In genomic region chr17:82007495-82008257, GRCh38 we compare ENCODE assay signal across 1 cellular context.
TF ChIP-seq lines count a peak whose summit lies in the region.

No MANE protein-coding gene starts in this region.

TF ChIP-seq in H1, 55 proteins besides CTCF, POLR2A, EP300 and RAD21:
- no peak for TF ChIP-seq BRCA1 (IDR thresholded peaks at IDR 0.05; ENCODE audit: low read depth, low read length)
- TF ChIP-seq ASH2L (IDR thresholded peaks at IDR 0.05; ENCODE audit: low read length), result no peak
- no peak for TF ChIP-seq BCL11A (IDR thresholded peaks at IDR 0.05; ENCODE audit: low read depth in 2 of 2, low read length in 2 of 2)
- TF ChIP-seq SUZ12 (IDR thresholded peaks at IDR 0.05; ENCODE audit: low read length), result no peak
- TF ChIP-seq PHF8 (conservative IDR thresholded peaks at IDR 0.05; ENCODE audit: low read depth, low read length), result no peak
- no peak for TF ChIP-seq TEAD4 (IDR thresholded peaks at IDR 0.05; ENCODE audit: low read depth, low read length)
- TF ChIP-seq HDAC6 (IDR thresholded peaks at IDR 0.05; ENCODE audit: low read depth, low read length), result no peak
- no peak for TF ChIP-seq RBBP5 (IDR thresholded peaks at IDR 0.05; ENCODE audit: borderline replicate concordance, low read depth, low read length)
- no peak for TF ChIP-seq SIN3A (conservative IDR thresholded peaks at IDR 0.05 in 1 of 2, IDR thresholded peaks at IDR 0.05 in 1 of 2; ENCODE audit: low read depth in 1 of 2, low read length in 2 of 2)
- no peak for TF ChIP-seq RFX5 (IDR thresholded peaks at IDR 0.05; ENCODE audit: borderline replicate concordance, low read depth, low read length)
- no peak for TF ChIP-seq GABPA (IDR thresholded peaks at IDR 0.05; ENCODE audit: borderline replicate concordance, insufficient read depth, low read length)
- no peak for TF ChIP-seq BACH1 (IDR thresholded peaks at IDR 0.05; ENCODE audit: low read length)
- TF ChIP-seq HDAC2 (IDR thresholded peaks at IDR 0.05; ENCODE audit: borderline replicate concordance in 1 of 2, low read depth in 2 of 2, low read length in 2 of 2), result no peak
- TF ChIP-seq FOSL1 (IDR thresholded peaks at IDR 0.05; ENCODE audit: insufficient read depth, low read depth, low read length), result no peak
- no peak for TF ChIP-seq JUN (IDR thresholded peaks at IDR 0.05; ENCODE audit: low read depth, low read length)
- no peak for TF ChIP-seq ZNF274 (IDR thresholded peaks at IDR 0.05; ENCODE audit: borderline replicate concordance, extremely low read depth, low read length)
- TF ChIP-seq NRF1 (IDR thresholded peaks at IDR 0.05; ENCODE audit: low read depth, low read length), result no peak
- no peak for TF ChIP-seq SAP30 (IDR thresholded peaks at IDR 0.05; ENCODE audit: insufficient read depth, insufficient replicate concordance, low read length)
